ENCODE assay signal across 13 cellular contexts in the genomic region with DNA sequence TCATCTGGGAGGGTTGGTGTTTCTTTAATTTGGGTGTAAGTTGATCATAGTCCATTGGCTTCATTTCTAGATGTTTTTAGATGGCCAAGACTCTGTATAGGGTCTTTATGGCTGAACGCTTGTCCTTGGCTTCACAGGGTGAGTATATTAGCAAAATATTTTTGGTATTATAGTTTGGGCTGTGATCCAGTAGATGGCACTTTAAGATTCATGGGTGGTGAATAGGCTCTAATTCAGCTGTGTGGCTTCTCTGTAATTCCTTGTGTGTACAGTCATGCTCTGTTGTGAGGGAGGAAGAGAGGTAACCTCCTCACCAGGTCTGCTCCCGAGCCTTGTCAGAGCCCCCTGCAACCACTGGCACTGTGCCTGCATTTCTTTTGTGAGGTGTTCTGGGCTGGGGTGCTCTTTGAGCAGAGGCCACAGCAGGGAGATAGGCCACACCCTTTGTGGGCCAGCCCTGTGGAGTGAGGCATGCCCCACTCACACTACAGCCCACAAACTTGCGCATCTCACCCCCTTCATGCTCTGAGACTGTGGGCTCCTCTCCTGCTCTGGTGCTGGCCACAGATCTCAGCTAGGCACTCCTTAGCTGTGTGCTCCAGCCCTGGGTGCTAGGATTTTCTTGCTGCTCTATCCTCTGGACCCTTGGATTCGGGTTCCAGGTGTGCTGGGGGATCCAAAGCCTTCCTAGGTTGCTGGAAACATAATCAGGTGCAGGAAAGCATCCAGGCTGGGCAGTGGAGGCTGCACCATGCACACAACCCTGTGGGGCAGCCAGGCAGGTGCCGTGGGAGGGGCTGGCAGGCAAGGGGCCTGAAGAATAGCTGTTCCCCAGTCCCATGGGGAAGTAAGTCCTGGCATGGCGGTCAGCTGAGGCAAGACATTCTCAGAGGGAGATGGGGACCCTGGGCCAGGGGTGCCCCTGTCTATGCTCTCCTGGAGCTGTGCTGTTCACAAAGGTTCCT.
"Had no signal": no experiment of that assay in that cellular context is flagged by ENCODE, and none has a peak within 500 bp of the region (broad histone marks: within the 10 kb centered on the region; RNA-seq: fewer than 3 reads in every experiment).

No MANE protein-coding gene starts in this region.

- H3K4me3 ChIP-seq: dorsolateral prefrontal cortex, suprapubic skin had no signal

- H3K36me3 ChIP-seq: suprapubic skin had no signal

- H3K27ac Mint-ChIP-seq: activated B cell treated with CpG ODN at 0.5 μM for 24 hours; activated naive CD8-positive, alpha-beta T cell treated with anti-CD3 and anti-CD28 coated beads, Interleukin-2, amount 10 ng/mL, durations not matched to agents 7 days and 5 days; activated T-helper 1 cell treated with anti-CD3 and anti-CD28 coated beads, Interleukin-12 subunit alpha, Interleukin-12 subunit beta, Interleukin-2, Interleukin-4 antibody, amounts not matched to agents 30 ng/mL and 10 ng/mL and 1 ng/mL, durations not matched to agents 14 hours and 24 hours and 36 hours; endodermal cell; natural killer cell treated with Interleukin-12 subunit alpha and Interleukin-12 subunit beta and Interleukin-15 and Interleukin-18, amount 100 ng/mL, for 72 hours; T-helper 17 cell had no signal

- H3K4me1 Mint-ChIP-seq: activated B cell treated with CpG ODN at 0.5 μM for 24 hours; activated naive CD8-positive, alpha-beta T cell treated with anti-CD3 and anti-CD28 coated beads, Interleukin-2, amount 10 ng/mL, durations not matched to agents 7 days and 5 days; T-helper 17 cell had no signal

- H3K4me1 ChIP-seq: suprapubic skin had no signal

- H3K27me3 ChIP-seq: dorsolateral prefrontal cortex, suprapubic skin had no signal

- H3K9me3 Mint-ChIP-seq: activated naive CD8-positive, alpha-beta T cell treated with anti-CD3 and anti-CD28 coated beads, Interleukin-2, amount 10 ng/mL, durations not matched to agents 7 days and 5 days; activated T-helper 1 cell treated with anti-CD3 and anti-CD28 coated beads, Interleukin-12 subunit alpha, Interleukin-12 subunit beta, Interleukin-2, Interleukin-4 antibody, amounts not matched to agents 30 ng/mL and 10 ng/mL and 1 ng/mL, durations not matched to agents 14 hours and 24 hours and 36 hours; endodermal cell had no signal

- DNase-seq: activated B cell treated with CpG ODN at 0.5 μM for 24 hours; activated naive CD8-positive, alpha-beta T cell treated with anti-CD3 and anti-CD28 coated beads, Interleukin-2, amount 10 ng/mL, durations not matched to agents 7 days and 5 days; anterior cingulate cortex; dorsolateral prefrontal cortex; endodermal cell; erythroblast; occipital lobe; stimulated activated CD4-positive, alpha-beta T cell treated with anti-CD3 and anti-CD28 coated beads, Interleukin-4, amount 100 ng/mL, for 1 hour; stimulated activated naive CD4-positive, alpha-beta T cell treated with Interleukin-2 at 50 U/mL for 16 hours; T-helper 17 cell had no signal

- ATAC-seq: T-helper 17 cell had no signal

- H3K4me3 Mint-ChIP-seq: activated B cell treated with CpG ODN at 0.5 μM for 24 hours; activated naive CD8-positive, alpha-beta T cell treated with anti-CD3 and anti-CD28 coated beads, Interleukin-2, amount 10 ng/mL, durations not matched to agents 7 days and 5 days; activated T-helper 1 cell treated with anti-CD3 and anti-CD28 coated beads, Interleukin-12 subunit alpha, Interleukin-12 subunit beta, Interleukin-2, Interleukin-4 antibody, amounts not matched to agents 30 ng/mL and 10 ng/mL and 1 ng/mL, durations not matched to agents 14 hours and 24 hours and 36 hours; endodermal cell; natural killer cell treated with Interleukin-12 subunit alpha and Interleukin-12 subunit beta and Interleukin-15 and Interleukin-18, amount 100 ng/mL, for 72 hours; T-helper 17 cell had no signal

- H3K27ac ChIP-seq: dorsolateral prefrontal cortex, suprapubic skin had no signal

- H3K36me3 Mint-ChIP-seq: activated naive CD8-positive, alpha-beta T cell treated with anti-CD3 and anti-CD28 coated beads, Interleukin-2, amount 10 ng/mL, durations not matched to agents 7 days and 5 days; natural killer cell treated with Interleukin-12 subunit alpha and Interleukin-12 subunit beta and Interleukin-15 and Interleukin-18, amount 100 ng/mL, for 72 hours had no signal

- H3K27me3 Mint-ChIP-seq: activated B cell treated with CpG ODN at 0.5 μM for 24 hours; activated naive CD8-positive, alpha-beta T cell treated with anti-CD3 and anti-CD28 coated beads, Interleukin-2, amount 10 ng/mL, durations not matched to agents 7 days and 5 days; natural killer cell treated with Interleukin-12 subunit alpha and Interleukin-12 subunit beta and Interleukin-15 and Interleukin-18, amount 100 ng/mL, for 72 hours; T-helper 17 cell had no signal
